ENCODE assay signal across 34 cellular contexts in genomic region chr19:4586691-4587090, GRCh38. TPM values are rescaled to one million over a fixed set of nuclear protein-coding genes. Genes with fewer than 3 reads are reported as not detected.
"Had no signal": no experiment of that assay in that cellular context is flagged by ENCODE, and none has a peak within 500 bp of the region (broad histone marks: within the 10 kb centered on the region; RNA-seq: fewer than 3 reads in every experiment).

No MANE protein-coding gene starts in this region.

- H3K27ac Mint-ChIP-seq: activated B cell treated with CpG ODN at 0.5 μM for 24 hours; activated CD4-positive, alpha-beta memory T cell treated with anti-CD3 and anti-CD28 coated beads, Interleukin-2, amount 10 ng/mL, durations not matched to agents 7 days and 5 days; activated CD8-positive, alpha-beta memory T cell treated with anti-CD3 and anti-CD28 coated beads, Interleukin-2, amount 10 ng/mL, durations not matched to agents 7 days and 5 days; activated naive CD4-positive, alpha-beta T cell treated with anti-CD3 and anti-CD28 coated beads, Interleukin-2, amount 10 ng/mL, durations not matched to agents 7 days and 5 days; activated naive CD8-positive, alpha-beta T cell; activated naive CD8-positive, alpha-beta T cell treated with anti-CD3 and anti-CD28 coated beads, Interleukin-2, amount 50 U/mL, for 24 hours had no signal

- H3K27me3 ChIP-seq: MG63 had no signal

- DNase-seq: activated B cell treated with CpG ODN at 0.5 μM for 24 hours; activated CD4-positive, alpha-beta memory T cell treated with anti-CD3 and anti-CD28 coated beads, Interleukin-2, amount 10 ng/mL, durations not matched to agents 7 days and 5 days; activated CD4-positive, alpha-beta T cell treated with anti-CD3 and anti-CD28 coated beads for 48 hours; activated CD4-positive, CD25-positive, alpha-beta regulatory T cell treated with anti-CD3 and anti-CD28 coated beads, Interleukin-2, amount 50 U/mL, for 72 hours; activated CD8-positive, alpha-beta memory T cell treated with anti-CD3 and anti-CD28 coated beads for 24 hours; activated CD8-positive, alpha-beta memory T cell treated with anti-CD3 and anti-CD28 coated beads, Interleukin-2, amount 10 ng/mL, durations not matched to agents 7 days and 5 days; activated CD8-positive, alpha-beta memory T cell treated with anti-CD3 and anti-CD28 coated beads, Interleukin-2, amount 50 U/mL, for 48 hours; activated effector memory CD4-positive, alpha-beta T cell treated with Interleukin-2 at 50 U/mL for 16 hours; activated naive CD4-positive, alpha-beta T cell treated with anti-CD3 and anti-CD28 coated beads, Interleukin-2, amount 10 ng/mL, durations not matched to agents 7 days and 5 days; activated naive CD8-positive, alpha-beta T cell treated with anti-CD3 and anti-CD28 coated beads, Interleukin-2, amount 50 U/mL, for 24 hours; activated T-cell treated with anti-CD3 and anti-CD28 coated beads, Interleukin-2, amount 50 U/mL, for 48 hours; anterior cingulate cortex; caudate nucleus; cerebellar nuclear complex; Kasumi-1; MG63; NCI-H1048; NCI-H1105 treated with DMSO at 0.1 percent for 48 hours; NCI-H1436; NCI-H1694 treated with DMSO at 0.1 percent for 48 hours; NCI-H2029; NCI-H345; NCI-H524 treated with DMSO at 0.1 percent for 48 hours; OCI-M1; Right ventricle myocardium superior; SW 1271; T-helper 1 cell; T-helper 2 cell; T-helper 9 cell had no signal

- H3K36me3 ChIP-seq: MG63 had no signal

- H3K9me3 ChIP-seq: MG63 had no signal

- H3K4me3 Mint-ChIP-seq: activated B cell treated with CpG ODN at 0.5 μM for 24 hours; activated CD4-positive, alpha-beta memory T cell treated with anti-CD3 and anti-CD28 coated beads, Interleukin-2, amount 10 ng/mL, durations not matched to agents 7 days and 5 days; activated CD8-positive, alpha-beta memory T cell treated with anti-CD3 and anti-CD28 coated beads, Interleukin-2, amount 10 ng/mL, durations not matched to agents 7 days and 5 days; activated naive CD4-positive, alpha-beta T cell treated with anti-CD3 and anti-CD28 coated beads, Interleukin-2, amount 10 ng/mL, durations not matched to agents 7 days and 5 days; activated naive CD8-positive, alpha-beta T cell; activated naive CD8-positive, alpha-beta T cell treated with anti-CD3 and anti-CD28 coated beads, Interleukin-2, amount 50 U/mL, for 24 hours had no signal

- H3K9me3 Mint-ChIP-seq: activated B cell treated with CpG ODN at 0.5 μM for 24 hours; activated CD4-positive, alpha-beta memory T cell treated with anti-CD3 and anti-CD28 coated beads, Interleukin-2, amount 10 ng/mL, durations not matched to agents 7 days and 5 days; activated naive CD4-positive, alpha-beta T cell treated with anti-CD3 and anti-CD28 coated beads, Interleukin-2, amount 10 ng/mL, durations not matched to agents 7 days and 5 days; activated naive CD8-positive, alpha-beta T cell treated with anti-CD3 and anti-CD28 coated beads, Interleukin-2, amount 50 U/mL, for 24 hours had no signal

- H3K36me3 Mint-ChIP-seq: activated CD8-positive, alpha-beta memory T cell treated with anti-CD3 and anti-CD28 coated beads, Interleukin-2, amount 10 ng/mL, durations not matched to agents 7 days and 5 days; activated naive CD4-positive, alpha-beta T cell treated with anti-CD3 and anti-CD28 coated beads, Interleukin-2, amount 10 ng/mL, durations not matched to agents 7 days and 5 days; activated naive CD8-positive, alpha-beta T cell; brain had no signal

- H3K27ac ChIP-seq: VCaP had no signal

- H3K4me3 ChIP-seq: MG63 had no signal

- ATAC-seq: activated CD8-positive, alpha-beta memory T cell treated with anti-CD3 and anti-CD28 coated beads, Interleukin-2, amount 10 ng/mL, durations not matched to agents 7 days and 5 days; activated naive CD8-positive, alpha-beta T cell treated with anti-CD3 and anti-CD28 coated beads, Interleukin-2, amount 50 U/mL, for 24 hours had no signal

RNA-seq across cellular contexts. Expression of gene SEMA6B, which starts 27.2 kb away (rescaled TPM):
- total RNA-seq: activated CD4-positive, alpha-beta memory T cell treated with anti-CD3 and anti-CD28 coated beads, Interleukin-2, amount 10 ng/mL, durations not matched to agents 7 days and 5 days; activated CD8-positive, alpha-beta memory T cell treated with anti-CD3 and anti-CD28 coated beads, Interleukin-2, amount 10 ng/mL, durations not matched to agents 7 days and 5 days had no signal

RNA-seq across cellular contexts. Expression of gene PLIN5, which starts 51.7 kb away (rescaled TPM):
- total RNA-seq: activated CD4-positive, alpha-beta memory T cell treated with anti-CD3 and anti-CD28 coated beads, Interleukin-2, amount 10 ng/mL, durations not matched to agents 7 days and 5 days; activated CD8-positive, alpha-beta memory T cell treated with anti-CD3 and anti-CD28 coated beads, Interleukin-2, amount 10 ng/mL, durations not matched to agents 7 days and 5 days; bronchial epithelial cell; NCI-H460 had no signal
